In the genomic region with DNA sequence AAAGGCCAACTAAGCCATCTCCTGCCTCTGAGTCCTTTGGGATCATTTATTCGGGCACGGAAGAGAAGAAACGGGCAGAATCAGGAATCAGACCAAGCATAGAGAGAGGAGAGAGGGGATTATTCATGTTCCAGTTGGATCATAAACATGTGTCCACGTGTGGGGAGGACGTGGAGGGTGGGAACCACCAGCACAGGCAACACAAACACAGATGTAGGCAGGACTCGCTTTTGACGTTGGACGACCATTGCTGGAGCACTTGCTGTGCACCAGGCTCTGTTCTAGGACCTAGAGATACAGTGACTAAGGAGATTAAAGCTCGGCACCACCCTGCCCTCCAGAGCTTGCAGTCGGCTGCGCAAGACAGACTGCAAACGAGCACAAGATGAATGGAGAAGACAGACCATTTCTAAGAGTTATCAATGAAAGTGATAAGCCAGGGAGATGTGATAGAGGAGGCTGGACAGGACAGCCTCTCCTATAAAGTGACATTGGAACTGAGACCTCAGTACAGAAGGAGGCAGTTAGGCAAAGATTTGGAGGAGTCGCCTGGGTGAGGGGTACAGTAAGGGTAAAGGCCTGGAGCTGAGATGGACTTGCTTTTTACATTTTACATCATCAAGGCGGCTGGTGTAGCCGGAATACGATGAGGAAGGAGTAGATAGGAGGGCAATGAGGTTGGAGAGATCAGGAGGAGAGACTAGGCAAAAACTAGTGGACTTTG, we compare ENCODE assay signal across 10 cellular contexts. TPM values are rescaled to one million over a fixed set of nuclear protein-coding genes. Genes with fewer than 3 reads are reported as not detected.
DNase-seq lines count a peak whose midpoint lies in the region; ATAC-seq, FAIRE-seq and TF ChIP-seq lines count a peak whose summit lies in the region.
"Had no signal": no experiment of that assay in that cellular context is flagged by ENCODE, and none has a peak within 500 bp of the region (broad histone marks: within the 10 kb centered on the region; RNA-seq: fewer than 3 reads in every experiment).

No MANE protein-coding gene starts in this region.

- H3K36me3 Mint-ChIP-seq in activated CD4-positive, alpha-beta T cell treated with anti-CD3 and anti-CD28 coated beads, Interleukin-2, amount 10 ng/mL, durations not matched to agents 24 days and 14 days (ENCODE audit: low read depth): peaks cover 7% of the 10 kb centered on the region
- no peaks in the 10 kb centered on the region for H3K36me3 Mint-ChIP-seq in activated CD4-positive, alpha-beta memory T cell treated with anti-CD3 and anti-CD28 coated beads for 36 hours

- peak overlapping the region; percentile 88 for H3K4me3 Mint-ChIP-seq in activated CD4-positive, alpha-beta T cell treated with anti-CD3 and anti-CD28 coated beads, Interleukin-2, amount 10 ng/mL, durations not matched to agents 24 days and 14 days
- peak overlapping the region; percentile 85 for H3K4me3 Mint-ChIP-seq in activated CD4-positive, alpha-beta memory T cell treated with anti-CD3 and anti-CD28 coated beads for 36 hours

- CTCF ChIA-PET in activated CD4-positive, alpha-beta memory T cell treated with anti-CD3 and anti-CD28 coated beads for 36 hours (lab: Charles Lee): interaction anchor here (1.4 to 5.8 kb wide), 3 partner anchors 29 to 97 kb away, joined by 5 to 51 read pairs (median 33); partner anchors contain the start of gene GPR108
- CTCF ChIA-PET in HEK293T (lab: Yijun Ruan, JAX): no interaction called here

- H3K9me3 ChIP-seq in kidney (ENCODE audit: control insufficient read depth in 1 of 2, low read length in 2 of 2) (no peaks in the 10 kb centered on the region), subcutaneous abdominal adipose tissue (ENCODE audit: control insufficient read depth in 5 of 5, low read length in 5 of 5) (no peaks in the 10 kb centered on the region)
- H3K9me3 ChIP-seq: tibial artery had no signal

- TF ChIP-seq CTCF in kidney (IDR thresholded peaks at IDR 0.05; ENCODE audit: borderline replicate concordance, extremely low read depth, insufficient read depth): no peak

- ATAC-seq in GM21825 (IDR thresholded peaks at IDR 0.05; ENCODE audit: unreplicated experiment) (no peak), GM18870 (IDR thresholded peaks at IDR 0.05; ENCODE audit: unreplicated experiment) (no peak)

- H3K4me3 ChIP-seq in kidney (ENCODE audit: low read length in 2 of 2): peak overlapping the region; percentile 73 to 88
- peak overlapping the region in 3 of 5 donors; percentile 39 to 55 (median 49) for H3K4me3 ChIP-seq in subcutaneous abdominal adipose tissue (ENCODE audit: low read depth in 1 of 5, low read length in 5 of 5)

- no peak for FAIRE-seq in kidney (lab: Jason Lieb, UNC)

- DNase-seq in activated CD4-positive, alpha-beta T cell treated with anti-CD3 and anti-CD28 coated beads, Interleukin-2, amount 10 ng/mL, durations not matched to agents 24 days and 14 days: peak; percentile 70
- DNase-seq in activated CD4-positive, alpha-beta T cell treated with anti-CD3 and anti-CD28 coated beads for 4 hours: no peak
- peak; percentile 46 for DNase-seq in activated CD4-positive, alpha-beta memory T cell treated with anti-CD3 and anti-CD28 coated beads for 36 hours
- DNase-seq in kidney (no peak), HEK293T (ENCODE audit: extremely low spot score) (no peak)
- DNase-seq: tibial artery had no signal

- H3K27ac ChIP-seq in kidney (ENCODE audit: low read depth in 2 of 2, low read length in 2 of 2) (peak overlapping the region; percentile 60 to 77), subcutaneous abdominal adipose tissue (ENCODE audit: low read depth, low read length) (no peak overlapping the region)
- H3K27ac ChIP-seq: tibial artery had no signal

- peak overlapping the region; percentile 92 for H3K27ac Mint-ChIP-seq in activated CD4-positive, alpha-beta T cell treated with anti-CD3 and anti-CD28 coated beads, Interleukin-2, amount 10 ng/mL, durations not matched to agents 24 days and 14 days
- peak overlapping the region; percentile 92 for H3K27ac Mint-ChIP-seq in activated CD4-positive, alpha-beta memory T cell treated with anti-CD3 and anti-CD28 coated beads for 36 hours

- intact Hi-C loops in activated CD4-positive, alpha-beta T cell treated with anti-CD3 and anti-CD28 coated beads, Interleukin-2, amount 10 ng/mL, durations not matched to agents 24 days and 14 days (cut with micrococcal nuclease): loop anchor here (1.0 to 2.0 kb wide), 3 partner anchors 14 to 36 kb away; no protein-coding TSS in a partner anchor
- intact Hi-C loops in activated CD4-positive, alpha-beta memory T cell treated with anti-CD3 and anti-CD28 coated beads for 36 hours (cut with micrococcal nuclease): loop anchor here (1.0 to 5.0 kb wide), 7 partner anchors 13 to 341 kb away; partner anchors contain the start of gene GPR108
- intact Hi-C loops in kidney (cut with DNase I): no loop called here

- peaks cover 36% of the 10 kb centered on the region for H3K4me1 Mint-ChIP-seq in activated CD4-positive, alpha-beta T cell treated with anti-CD3 and anti-CD28 coated beads, Interleukin-2, amount 10 ng/mL, durations not matched to agents 24 days and 14 days
- peaks cover 31% of the 10 kb centered on the region for H3K4me1 Mint-ChIP-seq in activated CD4-positive, alpha-beta memory T cell treated with anti-CD3 and anti-CD28 coated beads for 36 hours (ENCODE audit: low read depth)

- H3K36me3 ChIP-seq in kidney (ENCODE audit: control insufficient read depth in 1 of 2, insufficient read depth in 2 of 2, low read length in 2 of 2) (no peaks in the 10 kb centered on the region), subcutaneous abdominal adipose tissue (ENCODE audit: control insufficient read depth in 5 of 5, insufficient read depth in 5 of 5, low read length in 5 of 5) (no peaks in the 10 kb centered on the region)
- H3K36me3 ChIP-seq: tibial artery had no signal

- no peaks in the 10 kb centered on the region for H3K27me3 Mint-ChIP-seq in activated CD4-positive, alpha-beta T cell treated with anti-CD3 and anti-CD28 coated beads, Interleukin-2, amount 10 ng/mL, durations not matched to agents 24 days and 14 days
- H3K27me3 Mint-ChIP-seq in activated CD4-positive, alpha-beta memory T cell treated with anti-CD3 and anti-CD28 coated beads for 36 hours: no peaks in the 10 kb centered on the region

- H3K9ac ChIP-seq in kidney (ENCODE audit: low read length in 2 of 2) (peak overlapping the region; percentile 30 to 83), subcutaneous abdominal adipose tissue (ENCODE audit: low read length in 5 of 5) (peak overlapping the region in 1 of 5 donors; percentile 39)

- no peaks in the 10 kb centered on the region for H3K9me3 Mint-ChIP-seq in activated CD4-positive, alpha-beta T cell treated with anti-CD3 and anti-CD28 coated beads, Interleukin-2, amount 10 ng/mL, durations not matched to agents 24 days and 14 days
- H3K9me3 Mint-ChIP-seq in activated CD4-positive, alpha-beta memory T cell treated with anti-CD3 and anti-CD28 coated beads for 36 hours: no peaks in the 10 kb centered on the region

- peaks cover 3 to 23% (median 12%) of the 10 kb centered on the region in 5 donors for H3K27me3 ChIP-seq in subcutaneous abdominal adipose tissue (ENCODE audit: control insufficient read depth in 5 of 5, insufficient read depth in 4 of 5, low read length in 5 of 5)

- POLR2A ChIA-PET in activated CD4-positive, alpha-beta memory T cell treated with anti-CD3 and anti-CD28 coated beads for 36 hours (lab: Charles Lee): interaction anchor here (1.0 kb wide), 1 partner anchor 35 kb away, joined by 4 read pairs; no protein-coding TSS in a partner anchor
- POLR2A ChIA-PET in HEK293T (lab: Yijun Ruan, JAX): no interaction called here

- H3K4me1 ChIP-seq in kidney (ENCODE audit: control insufficient read depth in 1 of 2, insufficient read depth in 1 of 2, low read depth in 1 of 2, low read length in 2 of 2) (peaks cover 0 to 13% of the 10 kb centered on the region in 2 donors), subcutaneous abdominal adipose tissue (ENCODE audit: control insufficient read depth in 5 of 5, insufficient read depth in 5 of 5, low read length in 5 of 5) (peaks cover 0 to 22% (median 16%) of the 10 kb centered on the region in 5 donors)

TF ChIP-seq in HEK293T, 16 proteins besides CTCF, POLR2A, EP300 and RAD21 (continues in another document):
- TF ChIP-seq SUZ12 (IDR thresholded peaks at IDR 0.05): no peak
- no peak for TF ChIP-seq TARDBP (IDR thresholded peaks at IDR 0.05)

RNA-seq across cellular contexts. Expression of gene SH2D3A, which starts 0.7 kb away (rescaled TPM):
- 9.8 and 11.0 TPM in 2 replicates for total RNA-seq in activated CD4-positive, alpha-beta T cell treated with anti-CD3 and anti-CD28 coated beads, Interleukin-2, amount 10 ng/mL, durations not matched to agents 24 days and 14 days
- total RNA-seq in activated CD4-positive, alpha-beta memory T cell treated with anti-CD3 and anti-CD28 coated beads for 36 hours: 10 to 100 TPM; 17.1 to 18.2 TPM
- 35.4 TPM for total RNA-seq in kidney
- 12.5 TPM for polyA plus RNA-seq in kidney (ENCODE audit: insufficient read depth, low read depth, low replicate concordance)
- total RNA-seq: myocyte had no signal

RNA-seq across cellular contexts. Expression of gene VAV1, which starts 6.0 kb away (rescaled TPM):
- 75.3 and 78.9 TPM in 2 replicates for total RNA-seq in activated CD4-positive, alpha-beta T cell treated with anti-CD3 and anti-CD28 coated beads, Interleukin-2, amount 10 ng/mL, durations not matched to agents 24 days and 14 days
- total RNA-seq in activated CD4-positive, alpha-beta memory T cell treated with anti-CD3 and anti-CD28 coated beads for 36 hours: 10 to 100 TPM; 77.9 to 84.5 TPM
- 15.5 TPM for total RNA-seq in kidney
- polyA plus RNA-seq in kidney (ENCODE audit: insufficient read depth, low read depth, low replicate concordance): 0.90 TPM
- total RNA-seq: myocyte had no signal

RNA-seq across cellular contexts. Expression of gene TRIP10, which starts 27.0 kb away (rescaled TPM):
- 66.3 and 67.7 TPM in 2 replicates for total RNA-seq in activated CD4-positive, alpha-beta T cell treated with anti-CD3 and anti-CD28 coated beads, Interleukin-2, amount 10 ng/mL, durations not matched to agents 24 days and 14 days
- total RNA-seq in activated CD4-positive, alpha-beta memory T cell treated with anti-CD3 and anti-CD28 coated beads for 36 hours: 10 to 100 TPM; 55.9 to 56.2 TPM
- 92.9 TPM for total RNA-seq in kidney
- 57.5 TPM for polyA plus RNA-seq in kidney (ENCODE audit: insufficient read depth, low read depth, low replicate concordance)

RNA-seq across cellular contexts. Expression of gene GPR108, which starts 29.1 kb away (rescaled TPM):
- 97.7 and 107 TPM in 2 replicates for total RNA-seq in activated CD4-positive, alpha-beta T cell treated with anti-CD3 and anti-CD28 coated beads, Interleukin-2, amount 10 ng/mL, durations not matched to agents 24 days and 14 days
- total RNA-seq in activated CD4-positive, alpha-beta memory T cell treated with anti-CD3 and anti-CD28 coated beads for 36 hours: 10 to 100 TPM; 72.1 to 75.4 TPM
- 113 TPM for total RNA-seq in kidney
- polyA plus RNA-seq in kidney (ENCODE audit: insufficient read depth, low read depth, low replicate concordance): 144 TPM

RNA-seq across cellular contexts. Expression of gene C3, which starts 46.1 kb away (rescaled TPM):
- total RNA-seq in activated CD4-positive, alpha-beta T cell treated with anti-CD3 and anti-CD28 coated beads, Interleukin-2, amount 10 ng/mL, durations not matched to agents 24 days and 14 days: 4.8 and 5.3 TPM in 2 replicates
- total RNA-seq in activated CD4-positive, alpha-beta memory T cell treated with anti-CD3 and anti-CD28 coated beads for 36 hours: 1 to 10 TPM; 1.2 to 2.4 TPM
- total RNA-seq in kidney: 3,831 TPM
- polyA plus RNA-seq in kidney (ENCODE audit: insufficient read depth, low read depth, low replicate concordance): 452 TPM

Comparison
In these comparisons a context has a peak if more than half of its experiments do, and no peak if none do; other contexts are left out.
1. DNase-seq: peak in activated CD4-positive, alpha-beta T cell treated with anti-CD3 and anti-CD28 coated beads, Interleukin-2, amount 10 ng/mL, durations not matched to agents 24 days and 14 days (single experiment) and activated CD4-positive, alpha-beta memory T cell treated with anti-CD3 and anti-CD28 coated beads for 36 hours (single experiment); none in activated CD4-positive, alpha-beta T cell treated with anti-CD3 and anti-CD28 coated beads for 4 hours (0 of 2), kidney (single experiment) and HEK293T (single experiment).